ENCODE assay signal across 16 cellular contexts in the genomic region with DNA sequence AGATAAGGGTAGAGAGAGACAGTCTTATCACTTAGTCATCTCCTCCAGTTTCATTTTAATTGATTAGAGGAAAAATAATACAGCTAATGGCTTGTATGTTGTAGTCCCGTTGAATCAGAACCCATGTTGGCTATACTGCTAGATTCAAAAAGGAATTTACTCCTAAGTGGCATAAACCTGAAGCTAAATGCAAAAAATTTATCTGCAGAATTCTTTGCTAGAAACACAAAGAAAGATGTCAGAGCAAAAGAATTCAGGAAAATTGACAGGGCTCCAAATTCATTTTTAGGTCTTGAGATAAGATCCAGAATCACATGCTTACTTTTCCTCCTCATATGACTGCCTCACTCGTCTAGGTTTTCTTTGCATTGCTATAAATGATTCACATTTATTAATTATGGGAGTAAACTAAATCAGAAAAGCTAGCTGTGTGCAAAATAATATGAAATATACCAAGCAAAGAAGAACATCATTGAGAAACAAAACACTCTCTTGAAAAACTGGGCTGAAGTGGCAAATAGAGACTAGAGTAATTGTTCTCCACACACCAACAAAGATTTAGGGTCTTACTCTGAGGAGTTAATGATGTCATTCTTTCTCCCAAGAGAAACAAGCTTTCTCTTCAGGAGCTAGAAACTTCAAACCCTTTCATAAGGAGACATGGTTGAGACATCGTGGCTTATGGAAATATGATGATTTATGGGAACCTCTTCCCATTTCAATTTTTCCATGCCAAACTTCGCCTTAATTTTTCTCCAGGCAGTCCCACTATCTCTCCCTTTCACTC.
DNase-seq lines count a peak whose midpoint lies in the region; ATAC-seq, FAIRE-seq and TF ChIP-seq lines count a peak whose summit lies in the region.
"Had no signal": no experiment of that assay in that cellular context is flagged by ENCODE, and none has a peak within 500 bp of the region (broad histone marks: within the 10 kb centered on the region; RNA-seq: fewer than 3 reads in every experiment).

No MANE protein-coding gene starts in this region.

- BruUV-seq in GM12878 (replicated peaks; lab: Mats Ljungman, UMichigan) (no TSS peak), Calu3 (replicated peaks; lab: Mats Ljungman, UMichigan) (no TSS peak)

- H3K36me3 Mint-ChIP-seq in Calu3 (ENCODE audit: insufficient read depth, unreplicated experiment), result no peaks in the 10 kb centered on the region
- H3K36me3 Mint-ChIP-seq: CD4-positive, CD25-positive, alpha-beta regulatory T cell had no signal

- no peaks in the 10 kb centered on the region for H3K4me1 Mint-ChIP-seq in Calu3 (ENCODE audit: low read depth, unreplicated experiment)
- H3K4me1 Mint-ChIP-seq: CD4-positive, CD25-positive, alpha-beta regulatory T cell had no signal

- no peak overlapping the region for H3K4me3 ChIP-seq in GM23248
- H3K4me3 ChIP-seq in SK-N-SH (ENCODE audit: low read depth in 2 of 2, low read length in 1 of 2), result no peak overlapping the region
- no peak overlapping the region for H3K4me3 ChIP-seq in GM12878
- no peak overlapping the region for H3K4me3 ChIP-seq in fibroblast of the aortic adventitia (ENCODE audit: low read depth, low read length)
- H3K4me3 ChIP-seq: BLaER1 treated with 17β-estradiol and CSF1 and Interleukin-3, amounts not matched to agents 10 nM and 100 nM had no signal

- H3K27me3 ChIP-seq in GM23248 (replicated peaks; ENCODE audit: insufficient read depth) (no peaks in the 10 kb centered on the region), SK-N-SH (ENCODE audit: insufficient read depth) (no peaks in the 10 kb centered on the region), GM12878 (replicated peaks in 1 of 2; ENCODE audit: control insufficient read depth in 2 of 2, insufficient read depth in 2 of 2, low read length in 1 of 2) (no peaks in the 10 kb centered on the region; a peak in 1 of 4 replicates)
- H3K27me3 ChIP-seq: BLaER1 treated with 17β-estradiol and CSF1 and Interleukin-3, amounts not matched to agents 10 nM and 100 nM had no signal

- H3K36me3 ChIP-seq in GM23248 (ENCODE audit: low read depth) (no peaks in the 10 kb centered on the region), SK-N-SH (replicated peaks in 1 of 2; ENCODE audit: control insufficient read depth in 1 of 2, insufficient read depth in 2 of 2, low read length in 1 of 2) (no peaks in the 10 kb centered on the region), GM12878 (ENCODE audit: control insufficient read depth in 2 of 2, insufficient read depth in 2 of 2, low read length in 1 of 2) (no peaks in the 10 kb centered on the region)
- H3K36me3 ChIP-seq: BLaER1 treated with 17β-estradiol and CSF1 and Interleukin-3, amounts not matched to agents 10 nM and 100 nM had no signal

- no peak for FAIRE-seq in GM12878 (lab: Jason Lieb, UNC)
- FAIRE-seq: GM19239, H1 had no signal

- no peaks in the 10 kb centered on the region for H3K9me2 ChIP-seq in GM23248 (ENCODE audit: insufficient read depth)
- no peaks in the 10 kb centered on the region for H3K9me2 ChIP-seq in SK-N-SH

- WGBS in GM23248 (ENCODE audit: low coverage in 1 of 2, low lambda C conversion rate in 2 of 2, missing lambda C conversion rate in 2 of 2), 2 experiments, result 41 to 53% methylated on average over 4 of the region's 4 CpGs
- WGBS in SK-N-SH (ENCODE audit: low lambda C conversion rate), result 47% methylated on average over 4 of the region's 4 CpGs
- WGBS in GM12878 (ENCODE audit: insufficient coverage, insufficient replicate concordance, low lambda C conversion rate, missing lambda C conversion rate), result 16% methylated on average over 4 of the region's 4 CpGs

- RAD21 ChIA-PET in GM12878 (lab: Charles Lee; ENCODE audit: unreplicated experiment), result interaction anchor here (0.6 kb wide), 1 partner anchor 142 kb away, joined by 5 read pairs; no protein-coding TSS in a partner anchor

- no peak overlapping the region for H3K4me3 Mint-ChIP-seq in Calu3 (ENCODE audit: low read depth, unreplicated experiment)
- H3K4me3 Mint-ChIP-seq: CD4-positive, CD25-positive, alpha-beta regulatory T cell had no signal

- TF ChIP-seq RAD21 in SK-N-SH (IDR thresholded peaks at IDR 0.05; ENCODE audit: low read length) (no peak), GM12878 (IDR thresholded peaks at IDR 0.05; ENCODE audit: insufficient read depth, low read depth, low read length) (no peak)

- CTCF ChIA-PET in SK-N-SH (lab: Yijun Ruan, JAX), result interaction anchor here (0.9 to 1.6 kb wide), 5 partner anchors 11 to 267 kb away, joined by 3 to 7 read pairs (median 3); no protein-coding TSS in a partner anchor
- CTCF ChIA-PET in GM12878 (lab: Yijun Ruan, JAX), result no interaction called here
- CTCF ChIA-PET in Calu3 (lab: Charles Lee), result interaction anchor here (1.1 kb wide), 1 partner anchor 34 kb away, joined by 3 read pairs; no protein-coding TSS in a partner anchor

- in situ Hi-C loops in GM23248 (cut with MboI) (no loop called here), GM12878 (cut with MboI) (no loop called here)

- no peaks in the 10 kb centered on the region for H3K79me2 ChIP-seq in GM23248 (ENCODE audit: insufficient read depth)
- H3K79me2 ChIP-seq in SK-N-SH (ENCODE audit: insufficient read depth), result no peaks in the 10 kb centered on the region
- no peaks in the 10 kb centered on the region for H3K79me2 ChIP-seq in GM12878 (ENCODE audit: control insufficient read depth, insufficient read depth, low read length)

- H3K4me2 ChIP-seq in GM23248 (ENCODE audit: unreplicated experiment), result no peak overlapping the region
- H3K4me2 ChIP-seq in SK-N-SH, result peak overlapping the region; percentile 12; the same call in 1 of the 2 replicates
- H3K4me2 ChIP-seq in GM12878 (ENCODE audit: control insufficient read depth, insufficient read depth), result no peak overlapping the region
- H3K4me2 ChIP-seq: BLaER1 treated with 17β-estradiol and CSF1 and Interleukin-3, amounts not matched to agents 10 nM and 100 nM had no signal

- H3F3A ChIP-seq in GM23248 (ENCODE audit: insufficient read depth) (no peaks in the 10 kb centered on the region), SK-N-SH (replicated peaks; ENCODE audit: insufficient read depth) (no peaks in the 10 kb centered on the region)

- intact Hi-C loops in GM12878 (cut with micrococcal nuclease; ENCODE audit: unreplicated experiment), result no loop called here
- intact Hi-C loops in Calu3 (cut with micrococcal nuclease; ENCODE audit: unreplicated experiment), result no loop called here
- intact Hi-C loops in Right ventricle myocardium inferior (cut with DNase I), result no loop called here

- H3K9me3 Mint-ChIP-seq in Calu3 (ENCODE audit: low read depth, unreplicated experiment), result peaks cover 3% of the 10 kb centered on the region
- H3K9me3 Mint-ChIP-seq: CD4-positive, CD25-positive, alpha-beta regulatory T cell had no signal

- no peaks in the 10 kb centered on the region for H3K27me3 Mint-ChIP-seq in Calu3 (ENCODE audit: unreplicated experiment)

- H2AFZ ChIP-seq in GM23248, result no peak overlapping the region
- no peak overlapping the region for H2AFZ ChIP-seq in SK-N-SH (ENCODE audit: low read depth)
- H2AFZ ChIP-seq in GM12878 (ENCODE audit: control insufficient read depth, low read depth, low read length), result no peak overlapping the region

- H4K20me1 ChIP-seq in GM23248 (ENCODE audit: insufficient read depth) (no peaks in the 10 kb centered on the region), SK-N-SH (ENCODE audit: insufficient read depth) (no peaks in the 10 kb centered on the region), GM12878 (ENCODE audit: control insufficient read depth, insufficient read depth) (no peaks in the 10 kb centered on the region)
- H4K20me1 ChIP-seq: BLaER1 treated with 17β-estradiol and CSF1 and Interleukin-3, amounts not matched to agents 10 nM and 100 nM had no signal

- TF ChIP-seq EP300 in SK-N-SH (IDR thresholded peaks at IDR 0.05; ENCODE audit: borderline replicate concordance in 1 of 2, low read depth in 1 of 2, low read length in 1 of 2) (no peak), GM12878 (IDR thresholded peaks at IDR 0.05; ENCODE audit: borderline replicate concordance in 1 of 2, control insufficient read depth in 1 of 2, low read depth in 2 of 2, low read length in 2 of 2) (no peak)

- no peak overlapping the region for H3K27ac Mint-ChIP-seq in Calu3 (ENCODE audit: unreplicated experiment)
- H3K27ac Mint-ChIP-seq: CD4-positive, CD25-positive, alpha-beta regulatory T cell had no signal

- DNase-seq in GM23248 (peak; percentile 2), SK-N-SH (no peak), GM12878 (ENCODE audit: low read depth, low spot score) (no peak), fibroblast of the aortic adventitia (ENCODE audit: low read depth) (peak; percentile 32), Calu3 (no peak), SW 1271 (lab: John Stamatoyannopoulos, UW) (no peak), left lobe of liver (ENCODE audit: low spot score) (no peak), Right ventricle myocardium inferior (ENCODE audit: missing footprints) (no peak)
- DNase-seq: ACHN; CD4-positive, CD25-positive, alpha-beta regulatory T cell; DMS 273 treated with DMSO at 0.1 percent for 48 hours; HCEC 1CT had no signal

- no peak overlapping the region for H3K27ac ChIP-seq in GM23248
- H3K27ac ChIP-seq in SK-N-SH (ENCODE audit: low read depth in 2 of 2, low read length in 1 of 2), result peak overlapping the region in 1 of 2 experiments; percentile 22; a peak in 1 of 4 replicates
- H3K27ac ChIP-seq in GM12878 (ENCODE audit: control insufficient read depth, insufficient read depth), result no peak overlapping the region
- H3K27ac ChIP-seq: BLaER1 treated with 17β-estradiol and CSF1 and Interleukin-3, amounts not matched to agents 10 nM and 100 nM; HL-60 had no signal

- POLR2A ChIA-PET in SK-N-SH (lab: Yijun Ruan, JAX) (no interaction called here), GM12878 (lab: Charles Lee) (no interaction called here)

- SMC1A ChIA-PET in GM12878 (lab: Charles Lee; ENCODE audit: uncharacterized antibody, unreplicated experiment), result interaction anchor here (1.4 kb wide), 1 partner anchor 13 kb away, joined by 3 read pairs; no protein-coding TSS in a partner anchor

- H3K4me1 ChIP-seq in GM23248 (ENCODE audit: insufficient read depth), result no peaks in the 10 kb centered on the region
- H3K4me1 ChIP-seq in SK-N-SH (ENCODE audit: control insufficient read depth in 1 of 2, insufficient read depth in 2 of 2, low read depth in 1 of 2, low read length in 1 of 2), result no peaks in the 10 kb centered on the region; a peak in 1 of 4 replicates
- no peaks in the 10 kb centered on the region for H3K4me1 ChIP-seq in GM12878 (ENCODE audit: control insufficient read depth, insufficient read depth, low read length)
- H3K4me1 ChIP-seq: BLaER1 treated with 17β-estradiol and CSF1 and Interleukin-3, amounts not matched to agents 10 nM and 100 nM had no signal

- TF ChIP-seq POLR2A in GM12878 (IDR thresholded peaks at IDR 0.05; ENCODE audit: low read depth, low read length), result no peak

- no peak for ATAC-seq in GM12878
- ATAC-seq in left lobe of liver, result no peak
- ATAC-seq in Right ventricle myocardium inferior, result no peak

- no peaks in the 10 kb centered on the region for H3K9me3 ChIP-seq in GM23248 (ENCODE audit: low read depth)
- no peaks in the 10 kb centered on the region for H3K9me3 ChIP-seq in SK-N-SH
- H3K9me3 ChIP-seq in GM12878 (replicated peaks; ENCODE audit: control insufficient read depth, insufficient read depth, low read length), result no peaks in the 10 kb centered on the region
- H3K9me3 ChIP-seq: BLaER1 treated with 17β-estradiol and CSF1 and Interleukin-3, amounts not matched to agents 10 nM and 100 nM had no signal

- TF ChIP-seq CTCF in SK-N-SH (IDR thresholded peaks at IDR 0.05), result no peak
- TF ChIP-seq CTCF in GM12878 (IDR thresholded peaks at IDR 0.05 in 2 of 3, conservative IDR thresholded peaks at IDR 0.05 in 1 of 3; ENCODE audit: control insufficient read depth in 2 of 3, extremely low read depth in 1 of 3, insufficient read depth in 1 of 3, low read depth in 3 of 3, low read length in 3 of 3), result no peak
- TF ChIP-seq CTCF in fibroblast of the aortic adventitia (IDR thresholded peaks at IDR 0.05; ENCODE audit: insufficient read depth, low read length), result no peak
- TF ChIP-seq CTCF in Calu3 (IDR thresholded peaks at IDR 0.05; ENCODE audit: unreplicated experiment), result no peak

- no peak overlapping the region for H3K9ac ChIP-seq in GM23248
- H3K9ac ChIP-seq in SK-N-SH, result no peak overlapping the region
- H3K9ac ChIP-seq in GM12878 (ENCODE audit: control insufficient read depth, insufficient read depth, low read length), result no peak overlapping the region
- H3K9ac ChIP-seq: BLaER1 treated with 17β-estradiol and CSF1 and Interleukin-3, amounts not matched to agents 10 nM and 100 nM had no signal

Comparison
In these comparisons a context has a peak if more than half of its experiments do, and no peak if none do; other contexts are left out.
1. DNase-seq: peak in GM23248 (single experiment) and fibroblast of the aortic adventitia (single experiment); none in SK-N-SH (single experiment), GM12878 (single experiment), Calu3 (single experiment), SW 1271 (0 of 2), left lobe of liver (single experiment) and Right ventricle myocardium inferior (single experiment).